ENCODE assay signal across 25 cellular contexts in genomic region chr4:156098846-156099245, GRCh38.
"Had no signal": no experiment of that assay in that cellular context is flagged by ENCODE, and none has a peak within 500 bp of the region (broad histone marks: within the 10 kb centered on the region; RNA-seq: fewer than 3 reads in every experiment).

No MANE protein-coding gene starts in this region.

- H3K36me3 ChIP-seq: brain microvascular endothelial cell, cardiac muscle cell, Peyer's patch, SJCRH30 had no signal

- H3K4me3 Mint-ChIP-seq: activated CD8-positive, alpha-beta T cell treated with anti-CD3 and anti-CD28 coated beads for 36 hours; activated naive CD4-positive, alpha-beta T cell treated with anti-CD3 and anti-CD28 coated beads, Interleukin-2, amount 50 U/mL, for 24 hours had no signal

- H3K36me3 Mint-ChIP-seq: activated naive CD4-positive, alpha-beta T cell treated with anti-CD3 and anti-CD28 coated beads, Interleukin-2, amount 50 U/mL, for 24 hours had no signal

- H3K27me3 Mint-ChIP-seq: activated CD8-positive, alpha-beta T cell treated with anti-CD3 and anti-CD28 coated beads for 36 hours; activated naive CD4-positive, alpha-beta T cell treated with anti-CD3 and anti-CD28 coated beads, Interleukin-2, amount 50 U/mL, for 24 hours had no signal

- H3K9me3 Mint-ChIP-seq: activated CD8-positive, alpha-beta T cell treated with anti-CD3 and anti-CD28 coated beads for 36 hours; activated naive CD4-positive, alpha-beta T cell treated with anti-CD3 and anti-CD28 coated beads, Interleukin-2, amount 50 U/mL, for 24 hours had no signal

- H3K4me1 ChIP-seq: Peyer's patch, SJCRH30 had no signal

- H3K27me3 ChIP-seq: brain microvascular endothelial cell, cardiac muscle cell, Peyer's patch, SJCRH30 had no signal

- H3K4me1 Mint-ChIP-seq: activated naive CD4-positive, alpha-beta T cell treated with anti-CD3 and anti-CD28 coated beads, Interleukin-2, amount 50 U/mL, for 24 hours had no signal

- DNase-seq: activated CD4-positive, alpha-beta T cell treated with anti-CD3 and anti-CD28 coated beads for 4 hours; activated CD8-positive, alpha-beta memory T cell treated with anti-CD3 and anti-CD28 coated beads, Interleukin-2, amount 50 U/mL, for 4 hours; activated CD8-positive, alpha-beta T cell treated with anti-CD3 and anti-CD28 coated beads for 36 hours; activated effector memory CD4-positive, alpha-beta T cell treated with Interleukin-2 at 50 U/mL for 16 hours; activated naive CD4-positive, alpha-beta T cell; activated T-cell treated with anti-CD3 and anti-CD28 coated beads, Interleukin-2, amount 50 U/mL, for 1 hour; aorta; brain microvascular endothelial cell; IMR-90; KBM-7; NCI-H1092; NCI-H1930; NCI-H2107; NCI-H510A treated with DMSO at 0.1 percent for 48 hours; NCI-H69; NK-92 treated with Interleukin-12 subunit alpha and Interleukin-12 subunit beta, amount 100 ng/mL, for 24 hours; Peyer's patch; Right ventricle myocardium superior; SJCRH30; SK-N-SH; T-helper 1 cell had no signal

- H3K27ac ChIP-seq: brain microvascular endothelial cell, cardiac muscle cell, Peyer's patch, RWPE1, SJCRH30 had no signal

- H3K27ac Mint-ChIP-seq: activated CD8-positive, alpha-beta T cell treated with anti-CD3 and anti-CD28 coated beads for 36 hours; activated naive CD4-positive, alpha-beta T cell treated with anti-CD3 and anti-CD28 coated beads, Interleukin-2, amount 50 U/mL, for 24 hours had no signal

- ATAC-seq: activated CD4-positive, CD25-positive, alpha-beta regulatory T cell treated with anti-CD3 and anti-CD28 coated beads, Interleukin-2, amount 50 U/mL, for 24 hours; activated CD8-positive, alpha-beta T cell treated with anti-CD3 and anti-CD28 coated beads for 36 hours had no signal

- H3K4me3 ChIP-seq: cardiac muscle cell, Peyer's patch, SJCRH30 had no signal

- H3K9ac ChIP-seq: SK-N-SH had no signal

- H3K4me2 ChIP-seq: SK-N-SH had no signal

- H3K9me3 ChIP-seq: Peyer's patch, SJCRH30, SK-N-SH had no signal
